ENCODE assay signal across 20 cellular contexts in the genomic region with DNA sequence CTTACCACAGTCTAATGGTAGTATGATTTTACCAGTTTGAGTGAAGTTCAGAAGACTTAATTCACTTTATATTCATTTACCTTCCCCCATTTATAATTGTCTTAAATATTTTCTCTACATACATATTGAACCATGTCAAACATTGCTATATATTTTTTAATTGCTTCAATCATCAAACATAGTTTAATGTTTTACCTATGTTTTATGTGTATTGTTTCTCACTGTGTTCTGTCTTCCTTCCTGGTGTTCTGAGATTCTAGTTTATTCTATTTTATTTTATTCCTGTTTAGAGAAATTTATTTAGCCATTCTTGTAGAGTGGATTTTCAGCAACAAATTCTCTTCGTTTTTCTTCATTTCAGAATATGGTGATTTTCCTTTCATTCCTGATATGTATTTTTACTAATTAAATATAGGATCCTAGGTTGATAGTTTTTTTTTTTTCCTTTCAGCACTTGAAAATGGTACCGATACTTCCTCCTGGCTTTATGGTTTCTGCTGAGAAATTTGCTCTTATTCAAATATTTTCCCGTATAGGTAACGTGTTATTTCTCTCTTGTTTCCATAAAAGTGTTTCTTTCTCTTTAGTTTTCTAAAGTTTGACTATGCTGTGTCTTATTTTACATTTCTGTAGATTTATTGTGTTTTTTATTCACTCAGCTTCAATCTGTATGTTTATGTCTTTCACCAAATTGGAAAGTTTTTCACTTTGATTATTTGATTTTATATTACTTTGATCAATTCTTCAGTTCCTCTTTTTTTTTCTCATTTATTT.
DNase-seq lines count a peak whose midpoint lies in the region; ATAC-seq, FAIRE-seq and TF ChIP-seq lines count a peak whose summit lies in the region.
"Had no signal": no experiment of that assay in that cellular context is flagged by ENCODE, and none has a peak within 500 bp of the region (broad histone marks: within the 10 kb centered on the region; RNA-seq: fewer than 3 reads in every experiment).

No MANE protein-coding gene starts in this region.

- no peaks in the 10 kb centered on the region for H4K20me1 ChIP-seq in mammary epithelial cell (ENCODE audit: insufficient read depth, low read length)

- 93% methylated on average over 4 of the region's 4 CpGs for WGBS in A549 (ENCODE audit: missing lambda C conversion rate)
- 97% methylated on average over 4 of the region's 4 CpGs for WGBS in pancreas, 2 donors
- 94% methylated on average over 4 of the region's 4 CpGs for WGBS in mammary epithelial cell (ENCODE audit: low coverage, missing lambda C conversion rate)

- FAIRE-seq in A549 (lab: Jason Lieb, UNC) (peak; percentile 65), pancreas (lab: Jason Lieb, UNC) (peak; percentile 47)
- FAIRE-seq: GM18507 had no signal

- H2AFZ ChIP-seq in mammary epithelial cell (ENCODE audit: low read depth, low read length), result no peak overlapping the region
- H2AFZ ChIP-seq: GM23338 had no signal

- no peak for TF ChIP-seq RAD21 in A549 (conservative IDR thresholded peaks at IDR 0.05 in 1 of 2, IDR thresholded peaks at IDR 0.05 in 1 of 2)

- H3K36me3 ChIP-seq in HEK293 (ENCODE audit: control insufficient read depth in 2 of 2, insufficient read depth in 1 of 2, low read length in 2 of 2) (no peaks in the 10 kb centered on the region), colonic mucosa (no peaks in the 10 kb centered on the region), pancreas (no peaks in the 10 kb centered on the region), mammary epithelial cell (ENCODE audit: insufficient read depth, low read length) (no peaks in the 10 kb centered on the region)
- H3K36me3 ChIP-seq: HAP-1 had no signal

- H3K9me3 ChIP-seq in A549 (no peaks in the 10 kb centered on the region), HEK293 (ENCODE audit: control insufficient read depth, insufficient read depth, low read depth, low read length) (no peaks in the 10 kb centered on the region), colonic mucosa (no peaks in the 10 kb centered on the region), pancreas (no peaks in the 10 kb centered on the region), mammary epithelial cell (replicated peaks; ENCODE audit: insufficient read depth, low read length) (no peaks in the 10 kb centered on the region)
- H3K9me3 ChIP-seq: HAP-1 had no signal

- no TSS peak for BruUV-seq in mammary epithelial cell (replicated peaks; lab: Mats Ljungman, UMichigan)

- H3K27ac ChIP-seq in A549 (no peak overlapping the region), HEK293 (ENCODE audit: extremely low read depth, low read depth, low read length) (no peak overlapping the region), colonic mucosa (peak overlapping the region; percentile 38), pancreas (no peak overlapping the region), mammary epithelial cell (ENCODE audit: insufficient read depth, low read depth, low read length) (no peak overlapping the region)
- H3K27ac ChIP-seq: HL-60 had no signal

- dilution Hi-C loops in mammary epithelial cell (cut with HindIII; ENCODE audit: low sequenced_read_pairs), result no loop called here

- no peak for TF ChIP-seq POLR2A in A549 (IDR thresholded peaks at IDR 0.05; ENCODE audit: low read length)
- TF ChIP-seq POLR2A in GM18505 (IDR thresholded peaks at IDR 0.05; ENCODE audit: borderline replicate concordance, extremely low read depth, insufficient read depth, insufficient read length), result no peak

- H3K4me3 ChIP-seq in A549 (no peak overlapping the region), HEK293 (ENCODE audit: low read depth, low read length) (no peak overlapping the region), colonic mucosa (no peak overlapping the region), pancreas (no peak overlapping the region), mammary epithelial cell (replicated peaks in 1 of 3; ENCODE audit: insufficient read depth in 1 of 3, low read depth in 2 of 3, low read length in 3 of 3) (no peak overlapping the region)
- H3K4me3 ChIP-seq: GM23338, HAP-1 had no signal

- H3K9ac ChIP-seq in colonic mucosa (ENCODE audit: low read depth in 2 of 2, low read length in 2 of 2) (no peak overlapping the region), mammary epithelial cell (ENCODE audit: insufficient read depth, low read length) (no peak overlapping the region)

- POLR2A ChIA-PET in A549 (lab: Yijun Ruan, JAX) (interaction anchor here (0.7 kb wide), 1 partner anchor 16 kb away, joined by 3 read pairs; no protein-coding TSS in a partner anchor), HEK293 (lab: Yijun Ruan, JAX) (no interaction called here)

- H3K4me1 ChIP-seq in A549 (peaks cover 30% of the 10 kb centered on the region), HEK293 (ENCODE audit: control insufficient read depth, insufficient read depth, low read length) (no peaks in the 10 kb centered on the region), colonic mucosa (no peaks in the 10 kb centered on the region), pancreas (peaks cover 0 to 24% (median 20%) of the 10 kb centered on the region in 3 donors), mammary epithelial cell (ENCODE audit: insufficient read depth, low read length) (no peaks in the 10 kb centered on the region)
- H3K4me1 ChIP-seq: HAP-1 had no signal

- in situ Hi-C loops in mammary epithelial cell (cut with MboI; ENCODE audit: low sequenced_read_pairs in 2 of 2), result no loop called here

- no peaks in the 10 kb centered on the region for H3K79me2 ChIP-seq in mammary epithelial cell (ENCODE audit: insufficient read depth, low read length)

- DNase-seq in A549 (ENCODE audit: low read depth in 1 of 2, low spot score in 1 of 2) (no peak), colonic mucosa (no peak), pancreas (no peak), mammary epithelial cell (no peak), HK-2 (ENCODE audit: unreplicated experiment) (no peak)
- DNase-seq: 8988T; C1 segment of cervical spinal cord; Calu3; CD4-positive, alpha-beta T cell; DMS 273 treated with DMSO at 0.1 percent for 48 hours; DMS79 treated with DMSO at 0.1 percent for 48 hours; EL; GDM1; HFFc6 had no signal

- intact Hi-C loops in colonic mucosa (cut with DNase I) (no loop called here), pancreas (cut with DNase I) (no loop called here), mammary epithelial cell (cut with micrococcal nuclease) (no loop called here)

- CTCF ChIA-PET in A549 (lab: Yijun Ruan, JAX), result no interaction called here
- CTCF ChIA-PET in HEK293 (lab: Yijun Ruan, JAX), result interaction anchor here (0.7 kb wide), 2 partner anchors 183 to 448 kb away, joined by 3 read pairs; no protein-coding TSS in a partner anchor
- CTCF ChIA-PET in mammary epithelial cell (lab: Charles Lee; ENCODE audit: low non-redundant PET), result no interaction called here

- H3K27me3 ChIP-seq in colonic mucosa (no peaks in the 10 kb centered on the region), pancreas (no peaks in the 10 kb centered on the region), mammary epithelial cell (ENCODE audit: insufficient read depth, low read length) (no peaks in the 10 kb centered on the region)

- H3K4me2 ChIP-seq in A549 (no peak overlapping the region), mammary epithelial cell (ENCODE audit: insufficient read depth, low read depth, low read length) (no peak overlapping the region)
- H3K4me2 ChIP-seq: GM23338 had no signal

- TF ChIP-seq EP300 in A549 (IDR thresholded peaks at IDR 0.05), result no peak

- ATAC-seq in A549 (no peak), pancreas (no peak), GM18505 (IDR thresholded peaks at IDR 0.05; ENCODE audit: unreplicated experiment) (no peak)
- ATAC-seq: GM23338 had no signal

- no peak for TF ChIP-seq CTCF in A549 (IDR thresholded peaks at IDR 0.05)
- TF ChIP-seq CTCF in HEK293 (tag by site-specific recombination; IDR thresholded peaks at IDR 0.05), result no peak
- TF ChIP-seq CTCF in colonic mucosa (IDR thresholded peaks at IDR 0.05), result no peak
- TF ChIP-seq CTCF in pancreas (IDR thresholded peaks at IDR 0.05), result no peak
- TF ChIP-seq CTCF in mammary epithelial cell (conservative IDR thresholded peaks at IDR 0.05 in 1 of 2, IDR thresholded peaks at IDR 0.05 in 1 of 2; ENCODE audit: extremely low read depth in 1 of 2, insufficient read depth in 1 of 2, low read depth in 1 of 2, low read length in 2 of 2), result no peak

TF ChIP-seq in A549, 52 proteins besides CTCF, POLR2A, EP300 and RAD21 (continues in another document):
- TF ChIP-seq MYC (IDR thresholded peaks at IDR 0.05; ENCODE audit: borderline replicate concordance, low read length) (no peak), TP53 (CRISPR knock-in tag; IDR thresholded peaks at IDR 0.05) (no peak), TFCP2L1 (CRISPR knock-in tag; IDR thresholded peaks at IDR 0.05) (no peak)
- TF ChIP-seq, protein P1, sequence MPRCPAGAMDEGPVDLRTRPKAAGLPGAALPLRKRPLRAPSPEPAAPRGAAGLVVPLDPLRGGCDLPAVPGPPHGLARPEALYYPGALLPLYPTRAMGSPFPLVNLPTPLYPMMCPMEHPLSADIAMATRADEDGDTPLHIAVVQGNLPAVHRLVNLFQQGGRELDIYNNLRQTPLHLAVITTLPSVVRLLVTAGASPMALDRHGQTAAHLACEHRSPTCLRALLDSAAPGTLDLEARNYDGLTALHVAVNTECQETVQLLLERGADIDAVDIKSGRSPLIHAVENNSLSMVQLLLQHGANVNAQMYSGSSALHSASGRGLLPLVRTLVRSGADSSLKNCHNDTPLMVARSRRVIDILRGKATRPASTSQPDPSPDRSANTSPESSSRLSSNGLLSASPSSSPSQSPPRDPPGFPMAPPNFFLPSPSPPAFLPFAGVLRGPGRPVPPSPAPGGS (IDR thresholded peaks at IDR 0.05), result no peak

TF ChIP-seq in HEK293, 187 proteins besides CTCF, POLR2A, EP300 and RAD21:
- TF ChIP-seq ZNF23 (tag by site-specific recombination; IDR thresholded peaks at IDR 0.05; ENCODE audit: borderline replicate concordance), result no peak
- TF ChIP-seq ZNF558 (tag by site-specific recombination; IDR thresholded peaks at IDR 0.05), result peak; percentile 90
